8 cellular contexts compared by ENCODE assay signal in genomic region chr1:154327466-154328317, GRCh38. TPM values are rescaled to one million over a fixed set of nuclear protein-coding genes. Genes with fewer than 3 reads are reported as not detected.
DNase-seq lines count a peak whose midpoint lies in the region; ATAC-seq and TF ChIP-seq lines count a peak whose summit lies in the region.

No MANE protein-coding gene starts in this region.

- 22 to 31% (median 28%) methylated on average over 5 of the region's 5 CpGs for WGBS in adipose tissue, 3 donors
- WGBS in right lobe of liver (ENCODE audit: insufficient coverage, low coverage, low lambda C conversion rate, missing lambda C conversion rate): 30% methylated on average over 3 of the region's 5 CpGs
- 25 to 28% methylated on average over 5 of the region's 5 CpGs for WGBS in upper lobe of left lung, 2 donors

- no peak for TF ChIP-seq POLR2A in right lobe of liver (IDR thresholded peaks at IDR 0.05)
- no peak for TF ChIP-seq POLR2A in upper lobe of left lung (IDR thresholded peaks at IDR 0.05)

- H3K4me1 ChIP-seq in right lobe of liver: peaks cover 0 to 14% (median 2%) of the 10 kb centered on the region in 4 donors
- peaks cover 36 to 59% (median 46%) of the 10 kb centered on the region in 4 donors for H3K4me1 ChIP-seq in upper lobe of left lung

- H3K36me3 ChIP-seq in right lobe of liver: no peaks in the 10 kb centered on the region
- peaks cover 0 to 29% (median 4%) of the 10 kb centered on the region in 4 donors for H3K36me3 ChIP-seq in upper lobe of left lung

- H3K27ac ChIP-seq in adipose tissue (ENCODE audit: low read depth, low read length) (peak overlapping the region; percentile 10), right lobe of liver (no peak overlapping the region), upper lobe of left lung (peak overlapping the region; percentile 83 to 96 (median 94))

- ATAC-seq in right lobe of liver (no peak), upper lobe of left lung (ENCODE audit: low FRiP score in 2 of 2) (no peak), HG03025 (IDR thresholded peaks at IDR 0.05; ENCODE audit: low FRiP score, unreplicated experiment) (no peak), HG02981 (IDR thresholded peaks at IDR 0.05; ENCODE audit: unreplicated experiment) (no peak)

- TF ChIP-seq CTCF in right lobe of liver (IDR thresholded peaks at IDR 0.05): no peak
- TF ChIP-seq CTCF in upper lobe of left lung (IDR thresholded peaks at IDR 0.05): no peak

- peak overlapping the region; percentile 93 for H3K4me3 ChIP-seq in Jurkat, Clone E6-1 (ENCODE audit: low read length)
- H3K4me3 ChIP-seq in right lobe of liver (peak overlapping the region; percentile 29 to 51 (median 45)), upper lobe of left lung (peak overlapping the region in 3 of 4 donors; percentile 39 to 76 (median 59))

- intact Hi-C loops in right lobe of liver (cut with DNase I): loop anchor here in 1 of 2 donors (10.0 kb wide), 1 partner anchor 53 kb away; the partner anchor contains the start of gene HAX1

- DNase-seq in DMS153 (lab: John Stamatoyannopoulos, UW): peak; percentile 60
- DNase-seq in Jurkat, Clone E6-1 (ENCODE audit: low read depth, low spot score): peak; percentile 93
- DNase-seq in right lobe of liver: no peak
- DNase-seq in upper lobe of left lung: no peak
- DNase-seq in dedifferentiated amniotic fluid mesenchymal stem cell (ENCODE audit: extremely low spot score): no peak

- peak in 1 of 4 donors; percentile 43 for TF ChIP-seq EP300 in upper lobe of left lung (IDR thresholded peaks at IDR 0.05)

- H3K9me3 ChIP-seq in right lobe of liver: no peaks in the 10 kb centered on the region
- H3K9me3 ChIP-seq in upper lobe of left lung: no peaks in the 10 kb centered on the region

- H3K27me3 ChIP-seq in right lobe of liver (no peaks in the 10 kb centered on the region), upper lobe of left lung (peaks cover 0 to 8% (median 2%) of the 10 kb centered on the region in 4 donors)

RNA-seq across cellular contexts. Expression of gene ATP8B2, which starts 2.4 kb away (rescaled TPM):
- 15.7 TPM for polyA plus RNA-seq in Jurkat, Clone E6-1 (2012; ENCODE audit: insufficient read depth, insufficient read length)
- 10 to 100 TPM in 2 of 3 donors, 1 to 10 TPM in 1; 6.4 to 22.7 (median 14.5) TPM for polyA plus RNA-seq in adipose tissue
- total RNA-seq in right lobe of liver (1 to 10 TPM; 1.9 to 8.2 (median 3.2) TPM), upper lobe of left lung (10 to 100 TPM; 20.2 to 45.1 (median 37.4) TPM)

RNA-seq across cellular contexts. Expression of gene AQP10, which starts 6.8 kb away (rescaled TPM):
- not detected for polyA plus RNA-seq in Jurkat, Clone E6-1 (2012; ENCODE audit: insufficient read depth, insufficient read length)
- polyA plus RNA-seq in adipose tissue: under 1 TPM in 1 of 3 donors, not detected in 2; 0.07 TPM
- not detected for total RNA-seq in right lobe of liver
- total RNA-seq in upper lobe of left lung: 1 to 10 TPM in 2 of 6 donors, under 1 TPM in 4; 0.15 to 2.1 (median 0.45) TPM

RNA-seq across cellular contexts. Expression of gene HAX1, which starts 55.3 kb away (rescaled TPM):
- 244 TPM for polyA plus RNA-seq in Jurkat, Clone E6-1 (2012; ENCODE audit: insufficient read depth, insufficient read length)
- 10 to 100 TPM; 79.8 to 96.7 (median 87.2) TPM for polyA plus RNA-seq in adipose tissue
- total RNA-seq in right lobe of liver (10 to 100 TPM; 40.2 to 82.0 (median 44.9) TPM), upper lobe of left lung (10 to 100 TPM; 48.6 to 98.8 (median 79.7) TPM)

Comparison
In these comparisons a context has a peak if more than half of its experiments do, and no peak if none do; other contexts are left out.
1. DNase-seq: peak in DMS153 (single experiment) and Jurkat, Clone E6-1 (single experiment); none in right lobe of liver (0 of 3), upper lobe of left lung (0 of 2) and dedifferentiated amniotic fluid mesenchymal stem cell (single experiment).
2. H3K27ac ChIP-seq: peak in adipose tissue (single experiment) and upper lobe of left lung (4 of 4); none in right lobe of liver (0 of 3).
3. Peak in every context shown above with its lines, with median percentiles within 50 percentile points of each other: H3K4me3 ChIP-seq.